ENCODE assay signal across 10 cellular contexts in genomic region chr5:143182901-143183820, GRCh38.
DNase-seq lines count a peak whose midpoint lies in the region; ATAC-seq, FAIRE-seq and TF ChIP-seq lines count a peak whose summit lies in the region.
"Had no signal": no experiment of that assay in that cellular context is flagged by ENCODE, and none has a peak within 500 bp of the region (broad histone marks: within the 10 kb centered on the region; RNA-seq: fewer than 3 reads in every experiment).

No MANE protein-coding gene starts in this region.

- no peak for TF ChIP-seq EP300 in A549 (IDR thresholded peaks at IDR 0.05)

- no peaks in the 10 kb centered on the region for H3K27me3 ChIP-seq in liver (ENCODE audit: control insufficient read depth in 4 of 4, insufficient read depth in 4 of 4, low read length in 3 of 4)
- H3K27me3 ChIP-seq in esophagus squamous epithelium = no peaks in the 10 kb centered on the region

- H3K4me1 ChIP-seq in A549 (peaks cover 14% of the 10 kb centered on the region), liver (ENCODE audit: control insufficient read depth in 4 of 4, insufficient read depth in 4 of 4, low read length in 3 of 4) (peaks cover 7 to 36% (median 28%) of the 10 kb centered on the region in 4 donors), esophagus squamous epithelium (peaks cover 0 to 54% (median 40%) of the 10 kb centered on the region in 3 donors)

- intact Hi-C loops in esophagus squamous epithelium (cut with DNase I) = no loop called here

- H3K4me3 ChIP-seq in A549 = no peak overlapping the region
- no peak overlapping the region for H3K4me3 ChIP-seq in liver (ENCODE audit: low read depth in 1 of 3, low read length in 3 of 3)
- no peak overlapping the region for H3K4me3 ChIP-seq in esophagus squamous epithelium
- H3K4me3 ChIP-seq: thoracic aorta had no signal

- no peak for FAIRE-seq in A549 (lab: Jason Lieb, UNC)
- FAIRE-seq: colon had no signal

- ATAC-seq in A549 (peak; percentile 38 to 56; a peak in 3 of 6 replicates), GM19035 (IDR thresholded peaks at IDR 0.05; ENCODE audit: unreplicated experiment) (peak; percentile 67), HG03135 (IDR thresholded peaks at IDR 0.05; ENCODE audit: unreplicated experiment) (peak; percentile 50)

- TF ChIP-seq POLR2A in A549 (IDR thresholded peaks at IDR 0.05; ENCODE audit: low read length) (no peak), esophagus squamous epithelium (IDR thresholded peaks at IDR 0.05) (no peak)

- peak overlapping the region; percentile 20; the same call in 2 of the 3 replicates for H3K4me2 ChIP-seq in A549

- peak in 1 of 2 experiments; percentile 23 for DNase-seq in A549 (ENCODE audit: low read depth in 1 of 2, low spot score in 1 of 2)
- DNase-seq in activated CD4-positive, alpha-beta T cell treated with anti-CD3 and anti-CD28 coated beads for 48 hours = peak; percentile 79
- no peak for DNase-seq in esophagus squamous epithelium (lab: John Stamatoyannopoulos, UW)
- no peak for DNase-seq in COLO829 (ENCODE audit: low spot score)
- no peak for DNase-seq in ecto neural progenitor cell (ENCODE audit: low spot score)

- H3K9me3 ChIP-seq in A549 (no peaks in the 10 kb centered on the region), liver (ENCODE audit: control insufficient read depth in 4 of 4, low read length in 3 of 4) (no peaks in the 10 kb centered on the region), esophagus squamous epithelium (no peaks in the 10 kb centered on the region)
- H3K9me3 ChIP-seq: thoracic aorta had no signal

- TF ChIP-seq RAD21 in A549 (conservative IDR thresholded peaks at IDR 0.05 in 1 of 2, IDR thresholded peaks at IDR 0.05 in 1 of 2) (0 out of 5 replicates have a peak, but pooled peaks of 1 of the 2 experiments have one; percentile 15), liver (IDR thresholded peaks at IDR 0.05) (peak; percentile 58 to 66)

- no peaks in the 10 kb centered on the region for H3K36me3 ChIP-seq in liver (ENCODE audit: control insufficient read depth in 4 of 4, insufficient read depth in 3 of 4, low read depth in 1 of 4, low read length in 3 of 4)
- H3K36me3 ChIP-seq in esophagus squamous epithelium = no peaks in the 10 kb centered on the region
- H3K36me3 ChIP-seq: thoracic aorta had no signal

- POLR2A ChIA-PET in A549 (lab: Yijun Ruan, JAX) = interaction anchor here (0.6 kb wide), 2 partner anchors 77 to 1563 kb away, joined by 3 to 5 read pairs; no protein-coding TSS in a partner anchor

- CTCF ChIA-PET in A549 (lab: Yijun Ruan, JAX) = interaction anchor here (0.7 to 1.4 kb wide), 2 partner anchors 25 to 173 kb away, joined by 3 to 4 read pairs; no protein-coding TSS in a partner anchor

- H3K27ac ChIP-seq in A549 (peak overlapping the region in 1 of 2 experiments; percentile 31; a peak in 1 of 6 replicates), liver (ENCODE audit: low read depth in 1 of 2, low read length in 2 of 2) (peak overlapping the region; percentile 51 to 60), esophagus squamous epithelium (peak overlapping the region in 1 of 4 donors; percentile 44)
- H3K27ac ChIP-seq: thoracic aorta had no signal

- TF ChIP-seq CTCF in A549 (IDR thresholded peaks at IDR 0.05) = no peak
- TF ChIP-seq CTCF in liver (IDR thresholded peaks at IDR 0.05; ENCODE audit: low read depth, low read length, missing input control) = peak; percentile 28
- no peak for TF ChIP-seq CTCF in esophagus squamous epithelium (IDR thresholded peaks at IDR 0.05)

- 67% methylated on average over 15 of the region's 15 CpGs for WGBS in A549 (ENCODE audit: missing lambda C conversion rate)
- 27% methylated on average over 15 of the region's 15 CpGs for WGBS in liver
- WGBS in esophagus squamous epithelium, 2 donors = 36% methylated on average over 6 to 14 of the region's 15 CpGs

- H3K9ac ChIP-seq in liver (ENCODE audit: low read depth in 1 of 2, low read length in 2 of 2) = no peak overlapping the region

TF ChIP-seq in A549, 52 proteins besides CTCF, POLR2A, EP300 and RAD21:
- TF ChIP-seq PBX3 (IDR thresholded peaks at IDR 0.05) (no peak), JUNB (IDR thresholded peaks at IDR 0.05) (no peak), SREBF2 (IDR thresholded peaks at IDR 0.05) (no peak), KDM5A (IDR thresholded peaks at IDR 0.05) (no peak)

TF ChIP-seq in liver, 16 proteins besides CTCF, POLR2A, EP300 and RAD21:
- TF ChIP-seq HNF4A (conservative IDR thresholded peaks at IDR 0.05) (peak in 1 of 2 donors; percentile 42), EGR1 (IDR thresholded peaks at IDR 0.05; ENCODE audit: low read depth in 2 of 2) (no peak), MAX (IDR thresholded peaks at IDR 0.05) (no peak), HNF4G (IDR thresholded peaks at IDR 0.05) (no peak), YY1 (IDR thresholded peaks at IDR 0.05) (peak; percentile 42), NR2F2 (IDR thresholded peaks at IDR 0.05) (peak; percentile 52), RXRA (IDR thresholded peaks at IDR 0.05) (peak; percentile 22 to 68), FOXA2 (IDR thresholded peaks at IDR 0.05) (no peak), TAF1 (conservative IDR thresholded peaks at IDR 0.05) (no peak), SP1 (IDR thresholded peaks at IDR 0.05) (peak; percentile 6)
